8 cellular contexts compared by ENCODE assay signal in the genomic region with DNA sequence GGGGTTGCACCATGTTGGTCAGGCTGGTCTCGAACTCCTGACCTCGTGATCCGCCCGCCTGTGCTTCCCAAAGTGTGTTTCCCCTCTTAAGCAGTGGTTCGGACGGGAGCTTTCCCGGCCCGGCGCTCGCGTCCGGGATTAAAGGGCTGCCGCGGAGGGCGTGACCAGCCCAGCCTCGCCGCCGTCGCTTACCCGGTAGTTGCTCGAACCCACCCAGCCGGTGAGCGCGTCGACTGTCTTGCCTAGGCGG. TPM values are rescaled to one million over a fixed set of nuclear protein-coding genes. Genes with fewer than 3 reads are reported as not detected.
DNase-seq lines count a peak whose midpoint lies in the region; ATAC-seq and TF ChIP-seq lines count a peak whose summit lies in the region.

No MANE protein-coding gene starts in this region.

- no peaks in the 10 kb centered on the region for H3K36me3 ChIP-seq in mucosa of stomach (ENCODE audit: control insufficient read depth, insufficient read depth, low read length)
- H3K36me3 ChIP-seq in subcutaneous abdominal adipose tissue (ENCODE audit: control insufficient read depth in 5 of 5, insufficient read depth in 5 of 5, low read length in 5 of 5) = no peaks in the 10 kb centered on the region

- peak overlapping the region; percentile 82 for H3K27ac ChIP-seq in subcutaneous abdominal adipose tissue (ENCODE audit: low read depth, low read length)

- H3K4me3 ChIP-seq in mucosa of stomach (ENCODE audit: low read length) = peak overlapping the region; percentile 56
- peak overlapping the region; percentile 81 to 91 (median 83) for H3K4me3 ChIP-seq in subcutaneous abdominal adipose tissue (ENCODE audit: low read depth in 1 of 5, low read length in 5 of 5)

- H3K9ac ChIP-seq in mucosa of stomach (ENCODE audit: low read length) (peak overlapping the region; percentile 87), subcutaneous abdominal adipose tissue (ENCODE audit: low read length in 5 of 5) (peak overlapping the region in 4 of 5 donors; percentile 79 to 93 (median 90))

- no peak for TF ChIP-seq CTCF in AG09319 (IDR thresholded peaks at IDR 0.05; ENCODE audit: low read depth, low read length)
- no peak for TF ChIP-seq CTCF in endothelial cell (IDR thresholded peaks at IDR 0.05; ENCODE audit: unreplicated experiment)

- peak; percentile 11 for DNase-seq in AG09319 (ENCODE audit: extremely low read depth, low read depth)
- DNase-seq in T1000 (lab: John Stamatoyannopoulos, UW) = peak; percentile 66
- peak; percentile 71 for DNase-seq in endothelial cell (ENCODE audit: low spot score)
- DNase-seq in NCI-H146 treated with DMSO at 0.1 percent for 48 hours (lab: John Stamatoyannopoulos, UW; ENCODE audit: unreplicated experiment) = no peak

- peaks cover 4% of the 10 kb centered on the region for H3K27me3 Mint-ChIP-seq in endothelial cell (ENCODE audit: unreplicated experiment)

- H3K4me3 Mint-ChIP-seq in endothelial cell (ENCODE audit: unreplicated experiment) = peak overlapping the region; percentile 89

- ATAC-seq in GM18907 (IDR thresholded peaks at IDR 0.05; ENCODE audit: unreplicated experiment) (peak; percentile 70), HG03135 (IDR thresholded peaks at IDR 0.05; ENCODE audit: unreplicated experiment) (peak; percentile 61)

- peaks cover 18% of the 10 kb centered on the region for H3K4me1 Mint-ChIP-seq in endothelial cell (ENCODE audit: unreplicated experiment)

- H3K36me3 Mint-ChIP-seq in endothelial cell (ENCODE audit: low read depth, unreplicated experiment) = peaks cover 5% of the 10 kb centered on the region

- H3K9me3 Mint-ChIP-seq in endothelial cell (ENCODE audit: unreplicated experiment) = no peaks in the 10 kb centered on the region

- H3K9me3 ChIP-seq in mucosa of stomach (ENCODE audit: control insufficient read depth, low read length) = no peaks in the 10 kb centered on the region
- H3K9me3 ChIP-seq in subcutaneous abdominal adipose tissue (ENCODE audit: control insufficient read depth in 5 of 5, low read length in 5 of 5) = no peaks in the 10 kb centered on the region

- H3K27ac Mint-ChIP-seq in endothelial cell (ENCODE audit: unreplicated experiment) = peak overlapping the region; percentile 73

- H3K4me1 ChIP-seq in mucosa of stomach (ENCODE audit: control insufficient read depth, insufficient read depth, low read length) (no peaks in the 10 kb centered on the region), subcutaneous abdominal adipose tissue (ENCODE audit: control insufficient read depth in 5 of 5, insufficient read depth in 5 of 5, low read length in 5 of 5) (peaks cover 0 to 21% (median 20%) of the 10 kb centered on the region in 5 donors)

- no peaks in the 10 kb centered on the region for H3K27me3 ChIP-seq in mucosa of stomach (ENCODE audit: control insufficient read depth, insufficient read depth, low read length)
- H3K27me3 ChIP-seq in subcutaneous abdominal adipose tissue (ENCODE audit: control insufficient read depth in 5 of 5, insufficient read depth in 4 of 5, low read length in 5 of 5) = no peaks in the 10 kb centered on the region

RNA-seq across cellular contexts. Expression of a gene that starts 0.5 kb away (rescaled TPM):
- total RNA-seq in endothelial cell (ENCODE audit: unreplicated experiment) = 42.0 TPM
